ENCODE assay signal across 8 cellular contexts in genomic region chr7:157412021-157412443, GRCh38.
A peak's percentile ranks its signal among the peaks of the same experiment; 100 is the strongest.
DNase-seq lines count a peak whose midpoint lies in the region; ATAC-seq and TF ChIP-seq lines count a peak whose summit lies in the region.

No MANE protein-coding gene starts in this region.

- H3K4me1 Mint-ChIP-seq in T-helper 1 cell treated with Interleukin-12 subunit alpha and Interleukin-12 subunit beta and Interleukin-4 antibody, amounts not matched to agents 30 μg/mL and 1 μg/mL, for 36 hours (ENCODE audit: low read depth): peaks cover 2% of the 10 kb centered on the region
- peaks cover 11% of the 10 kb centered on the region for H3K4me1 Mint-ChIP-seq in central memory CD8-positive, alpha-beta T cell

- H3K27ac Mint-ChIP-seq in T-helper 1 cell treated with Interleukin-12 subunit alpha and Interleukin-12 subunit beta and Interleukin-4 antibody, amounts not matched to agents 30 μg/mL and 1 μg/mL, for 36 hours: peak overlapping the region; percentile 51
- H3K27ac Mint-ChIP-seq in central memory CD8-positive, alpha-beta T cell (ENCODE audit: low read depth): peak overlapping the region; percentile 91

- H3K4me3 Mint-ChIP-seq in T-helper 1 cell treated with Interleukin-12 subunit alpha and Interleukin-12 subunit beta and Interleukin-4 antibody, amounts not matched to agents 30 μg/mL and 1 μg/mL, for 36 hours: no peak overlapping the region
- peak overlapping the region; percentile 62 for H3K4me3 Mint-ChIP-seq in central memory CD8-positive, alpha-beta T cell

- H3K4me3 ChIP-seq in vagina (no peak overlapping the region), sigmoid colon (no peak overlapping the region)

- TF ChIP-seq CTCF in vagina (IDR thresholded peaks at IDR 0.05) (no peak), sigmoid colon (IDR thresholded peaks at IDR 0.05) (no peak)

- peaks cover 8% of the 10 kb centered on the region for H3K36me3 Mint-ChIP-seq in T-helper 1 cell treated with Interleukin-12 subunit alpha and Interleukin-12 subunit beta and Interleukin-4 antibody, amounts not matched to agents 30 μg/mL and 1 μg/mL, for 36 hours (ENCODE audit: low read depth)
- H3K36me3 Mint-ChIP-seq in central memory CD8-positive, alpha-beta T cell (ENCODE audit: insufficient read depth): peaks cover 7% of the 10 kb centered on the region

- no peaks in the 10 kb centered on the region for H3K9me3 Mint-ChIP-seq in T-helper 1 cell treated with Interleukin-12 subunit alpha and Interleukin-12 subunit beta and Interleukin-4 antibody, amounts not matched to agents 30 μg/mL and 1 μg/mL, for 36 hours
- no peaks in the 10 kb centered on the region for H3K9me3 Mint-ChIP-seq in central memory CD8-positive, alpha-beta T cell

- H3K27me3 ChIP-seq in vagina (no peaks in the 10 kb centered on the region), sigmoid colon (no peaks in the 10 kb centered on the region)

- peak; percentile 78 for ATAC-seq in central memory CD8-positive, alpha-beta T cell (replicated peaks; ENCODE audit: extremely low read depth, poor library complexity, severe bottlenecking)

- H3K27me3 Mint-ChIP-seq in T-helper 1 cell treated with Interleukin-12 subunit alpha and Interleukin-12 subunit beta and Interleukin-4 antibody, amounts not matched to agents 30 μg/mL and 1 μg/mL, for 36 hours (ENCODE audit: low read depth): no peaks in the 10 kb centered on the region
- no peaks in the 10 kb centered on the region for H3K27me3 Mint-ChIP-seq in central memory CD8-positive, alpha-beta T cell

- DNase-seq in HCEC 1CT: peak; percentile 86
- peak in 1 of 2 donors; percentile 40 for DNase-seq in central memory CD8-positive, alpha-beta T cell (ENCODE audit: low spot score in 2 of 2)
- DNase-seq in stimulated activated CD4-positive, alpha-beta T cell treated with anti-CD3 and anti-CD28 coated beads, Interleukin-2, amount 100 ng/mL, for 48 hours: peak; percentile 46 to 51
- no peak for DNase-seq in ecto neural progenitor cell (ENCODE audit: low spot score)
- no peak for DNase-seq in vagina (ENCODE audit: extremely low spot score in 2 of 2)
- no peak for DNase-seq in sigmoid colon
- DNase-seq in NCI-H1105 (lab: John Stamatoyannopoulos, UW): no peak

- H3K27ac ChIP-seq in vagina (no peak overlapping the region), sigmoid colon (no peak overlapping the region)

- intact Hi-C loops in vagina (cut with DNase I) (no loop called here), sigmoid colon (cut with DNase I) (no loop called here)

- no peak for TF ChIP-seq POLR2A in vagina (IDR thresholded peaks at IDR 0.05)
- TF ChIP-seq POLR2A in sigmoid colon (IDR thresholded peaks at IDR 0.05): no peak

- no peak for TF ChIP-seq EP300 in sigmoid colon (IDR thresholded peaks at IDR 0.05)

- H3K36me3 ChIP-seq in vagina (peaks cover 0 to 60% of the 10 kb centered on the region in 2 donors), sigmoid colon (peaks cover 10 to 83% (median 40%) of the 10 kb centered on the region in 4 donors)

- H3K4me1 ChIP-seq in vagina (no peaks in the 10 kb centered on the region), sigmoid colon (no peaks in the 10 kb centered on the region)

- 90 to 92% methylated on average over 11 of the region's 11 CpGs for WGBS in sigmoid colon, 2 donors

- H3K9me3 ChIP-seq in vagina (no peaks in the 10 kb centered on the region), sigmoid colon (no peaks in the 10 kb centered on the region)

Comparison
In these comparisons a context has a peak if more than half of its experiments do, and no peak if none do; other contexts are left out.
1. DNase-seq: peak in HCEC 1CT (single experiment) and stimulated activated CD4-positive, alpha-beta T cell treated with anti-CD3 and anti-CD28 coated beads, Interleukin-2, amount 100 ng/mL, for 48 hours (2 of 2); none in ecto neural progenitor cell (single experiment), vagina (0 of 2), sigmoid colon (single experiment) and NCI-H1105 (single experiment).